8 cellular contexts compared by ENCODE assay signal in the genomic region with DNA sequence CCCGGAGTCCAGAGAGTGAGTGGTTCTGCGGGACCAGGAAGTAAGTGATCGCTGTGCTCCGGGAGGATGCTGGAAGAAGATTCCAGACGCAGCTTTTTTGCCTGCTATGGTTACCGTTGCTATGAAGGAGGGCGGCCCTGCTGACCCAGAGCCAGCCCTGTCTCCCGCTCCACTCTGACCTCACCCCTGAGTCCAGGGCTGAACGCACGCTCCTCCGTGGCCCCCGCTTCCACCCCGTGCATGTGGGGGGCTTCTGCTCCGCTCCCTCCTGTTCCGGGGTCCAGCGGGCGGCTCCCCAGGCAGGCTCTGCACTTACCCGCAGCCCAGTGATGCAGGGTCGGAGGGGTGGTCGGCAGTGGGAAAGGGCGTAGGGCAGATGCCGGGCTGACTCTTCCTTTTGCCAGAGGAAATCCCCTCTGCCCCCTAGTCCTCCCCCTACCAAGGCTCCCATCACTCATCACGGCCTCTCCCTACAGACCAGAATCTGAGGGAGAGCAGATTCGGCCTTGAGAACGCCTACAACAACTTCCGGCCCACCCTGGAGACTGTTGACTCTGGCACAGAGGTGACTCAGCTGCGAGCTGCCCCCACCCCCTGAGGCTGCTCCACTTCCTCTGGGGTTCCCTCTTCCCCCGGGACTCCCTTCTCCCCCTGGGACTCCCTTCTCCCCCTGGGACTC. TPM values are rescaled to one million over a fixed set of nuclear protein-coding genes. Genes with fewer than 3 reads are reported as not detected.
DNase-seq lines count a peak whose midpoint lies in the region; ATAC-seq and TF ChIP-seq lines count a peak whose summit lies in the region.

No MANE protein-coding gene starts in this region.

- H3K27me3 Mint-ChIP-seq in Calu3 (ENCODE audit: unreplicated experiment) (peaks cover 13% of the 10 kb centered on the region), IgD-negative memory B cell (peaks cover 18% of the 10 kb centered on the region)

- H3K36me3 Mint-ChIP-seq in Calu3 (ENCODE audit: insufficient read depth, unreplicated experiment) = peaks cover 8% of the 10 kb centered on the region
- H3K36me3 Mint-ChIP-seq in IgD-negative memory B cell = no peaks in the 10 kb centered on the region

- H3K4me1 Mint-ChIP-seq in Calu3 (ENCODE audit: low read depth, unreplicated experiment) = no peaks in the 10 kb centered on the region
- H3K4me1 Mint-ChIP-seq in IgD-negative memory B cell = peaks cover 2 to 7% (median 4%) of the 10 kb centered on the region in 3 donors

- no peaks in the 10 kb centered on the region for H3K9me3 ChIP-seq in iPS-18a (ENCODE audit: control insufficient read depth, low read depth, low read length)

- BruUV-seq in Calu3 (replicated peaks; lab: Mats Ljungman, UMichigan) = TSS peak; percentile 56

- peak overlapping the region; percentile 25 for H3K27ac ChIP-seq in iPS-18a (ENCODE audit: low read length)

- peak; percentile 78 for ATAC-seq in GM21515 (IDR thresholded peaks at IDR 0.05; ENCODE audit: unreplicated experiment)

- H3K4me3 ChIP-seq in astrocyte of the cerebellum (ENCODE audit: low read depth, low read length) = peak overlapping the region; percentile 37
- peak overlapping the region; percentile 71 for H3K4me3 ChIP-seq in iPS-18a (ENCODE audit: low read length)

- H3K4me1 ChIP-seq in iPS-18a (ENCODE audit: control insufficient read depth, low read depth, low read length) = peaks cover 10% of the 10 kb centered on the region

- CTCF ChIA-PET in Calu3 (lab: Charles Lee) = no interaction called here

- H3K9me3 Mint-ChIP-seq in Calu3 (ENCODE audit: low read depth, unreplicated experiment) (no peaks in the 10 kb centered on the region), IgD-negative memory B cell (no peaks in the 10 kb centered on the region)

- in situ Hi-C loops in astrocyte of the cerebellum (cut with HindIII; ENCODE audit: low sequenced_read_pairs) = no loop called here

- H3K9ac ChIP-seq in iPS-18a (ENCODE audit: low read length) = peak overlapping the region; percentile 77

- DNase-seq in Calu3 (peak; percentile 77), T-helper 22 cell (ENCODE audit: low read depth) (peak; percentile 32), astrocyte of the cerebellum (ENCODE audit: low read depth) (peak; percentile 6), germinal center (ENCODE audit: low spot score) (no peak)
- peak; percentile 37 to 63 for DNase-seq in stimulated activated CD4-positive, alpha-beta T cell treated with anti-CD3 and anti-CD28 coated beads, Interleukin-12 subunit alpha, Interleukin-12 subunit beta, amount 100 ng/mL, for 24 hours (ENCODE audit: low read depth in 2 of 2)

- intact Hi-C loops in Calu3 (cut with micrococcal nuclease; ENCODE audit: unreplicated experiment) = no loop called here

- TF ChIP-seq CTCF in Calu3 (IDR thresholded peaks at IDR 0.05; ENCODE audit: unreplicated experiment) (no peak), astrocyte of the cerebellum (IDR thresholded peaks at IDR 0.05; ENCODE audit: low read depth, low read length, missing control alignments) (no peak)

- H3K27me3 ChIP-seq in iPS-18a (ENCODE audit: control insufficient read depth, insufficient read depth, low read length) = no peaks in the 10 kb centered on the region

- H3K27ac Mint-ChIP-seq in Calu3 (ENCODE audit: unreplicated experiment) = peak overlapping the region; percentile 61
- H3K27ac Mint-ChIP-seq in IgD-negative memory B cell = no peak overlapping the region

- H3K4me3 Mint-ChIP-seq in Calu3 (ENCODE audit: low read depth, unreplicated experiment) (peak overlapping the region; percentile 70), IgD-negative memory B cell (peak overlapping the region in 3 of 4 donors; percentile 67 to 93 (median 92))

- H3K36me3 ChIP-seq in iPS-18a (ENCODE audit: control insufficient read depth, low read depth, low read length) = no peaks in the 10 kb centered on the region

RNA-seq across cellular contexts. Expression of gene MUC17, which starts 2.6 kb away (rescaled TPM):
- total RNA-seq in Calu3 (2022) = not detected in 2 replicates
- not detected for polyA plus RNA-seq in IgD-negative memory B cell

RNA-seq across cellular contexts. Expression of gene MUC12, which starts 47.9 kb away (rescaled TPM):
- total RNA-seq in Calu3 (2022) = 0.59 and 1.3 TPM in 2 replicates
- polyA plus RNA-seq in IgD-negative memory B cell = not detected
